In the genomic region with DNA sequence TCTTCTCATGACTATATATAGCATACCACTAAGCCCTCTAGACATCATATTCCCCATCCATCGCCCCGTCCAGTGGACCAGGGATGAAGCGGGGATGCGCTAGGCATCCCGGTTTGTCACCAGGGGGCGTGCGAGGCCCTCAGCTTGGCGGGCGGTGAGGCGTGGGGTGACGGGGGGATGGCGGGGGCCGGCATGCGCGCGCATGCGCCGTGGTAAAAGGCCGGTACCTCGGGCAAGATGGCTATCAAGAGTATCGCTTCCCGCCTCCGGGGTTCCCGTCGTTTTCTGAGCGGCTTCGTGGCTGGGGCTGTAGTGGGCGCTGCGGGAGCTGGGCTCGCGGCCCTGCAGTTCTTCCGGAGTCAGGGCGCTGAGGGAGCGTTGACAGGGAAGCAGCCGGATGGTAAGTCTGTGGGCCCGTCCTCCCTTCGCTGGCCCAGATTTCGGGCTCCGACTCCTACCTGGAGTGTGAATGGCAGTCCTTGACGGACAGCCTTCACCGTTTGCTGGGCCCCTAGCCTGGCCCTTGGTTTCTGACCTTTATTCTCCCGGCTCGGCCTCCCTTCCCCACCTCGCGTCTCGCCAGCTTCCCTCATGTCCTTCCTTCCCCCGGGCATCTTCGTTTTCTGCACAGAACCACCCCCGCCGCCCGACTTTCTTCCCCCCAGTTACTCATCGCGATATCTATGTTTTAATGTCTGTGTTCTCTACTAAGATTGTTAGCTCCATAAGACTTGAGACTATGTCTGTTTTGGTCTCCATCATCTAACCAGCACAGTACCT, we compare ENCODE assay signal across 8 cellular contexts. TPM values are rescaled to one million over a fixed set of nuclear protein-coding genes. Genes with fewer than 3 reads are reported as not detected.
DNase-seq lines count a peak whose midpoint lies in the region; ATAC-seq, FAIRE-seq and TF ChIP-seq lines count a peak whose summit lies in the region.

A gene with protein sequence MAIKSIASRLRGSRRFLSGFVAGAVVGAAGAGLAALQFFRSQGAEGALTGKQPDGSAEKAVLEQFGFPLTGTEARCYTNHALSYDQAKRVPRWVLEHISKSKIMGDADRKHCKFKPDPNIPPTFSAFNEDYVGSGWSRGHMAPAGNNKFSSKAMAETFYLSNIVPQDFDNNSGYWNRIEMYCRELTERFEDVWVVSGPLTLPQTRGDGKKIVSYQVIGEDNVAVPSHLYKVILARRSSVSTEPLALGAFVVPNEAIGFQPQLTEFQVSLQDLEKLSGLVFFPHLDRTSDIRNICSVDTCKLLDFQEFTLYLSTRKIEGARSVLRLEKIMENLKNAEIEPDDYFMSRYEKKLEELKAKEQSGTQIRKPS (plus strand): TSS at position 210 of the 780 bp plus-strand sequence. CDS start 28 bp downstream, at position 238.

- H3K4me3 ChIP-seq in AG09309 (ENCODE audit: control insufficient read depth, low read depth, low read length) (peak within 1 kb of the TSS; percentile 79), WI38 (ENCODE audit: low read depth, low read length) (peak within 1 kb of the TSS; percentile 85), bronchial epithelial cell (ENCODE audit: low read depth, low read length) (peak within 1 kb of the TSS; percentile 83)

- FAIRE-seq in bronchial epithelial cell (lab: Jason Lieb, UNC): no peak

- peaks cover 2% of the 10 kb centered on the region for H3K36me3 ChIP-seq in bronchial epithelial cell (ENCODE audit: control insufficient read depth, insufficient read depth, low read length)

- DNase-seq in AG09309 (ENCODE audit: low read depth): peak; percentile 60
- DNase-seq in NCI-H2227 treated with DMSO at 0.1 percent for 48 hours (lab: John Stamatoyannopoulos, UW): peak; percentile 86
- DNase-seq in bronchial epithelial cell (ENCODE audit: low read depth): peak; percentile 78
- peak; percentile 100 for DNase-seq in iPS-NIHi7 (ENCODE audit: extremely low spot score)
- peak; percentile 67 for DNase-seq in smooth muscle cell of the brain vasculature (ENCODE audit: low read depth, low spot score)

- TF ChIP-seq CTCF in AG09309 (IDR thresholded peaks at IDR 0.05; ENCODE audit: control insufficient read depth, insufficient read depth, low read depth, low read length, missing control alignments) (peak; percentile 85), WI38 (IDR thresholded peaks at IDR 0.05; ENCODE audit: low read depth, low read length) (peak; percentile 86), bronchial epithelial cell (IDR thresholded peaks at IDR 0.05; ENCODE audit: insufficient read depth, low read length, severe bottlenecking) (peak; percentile 90)

- H3K27me3 ChIP-seq in bronchial epithelial cell (ENCODE audit: control insufficient read depth, insufficient read depth, low read length): no peaks in the 10 kb centered on the region

- ATAC-seq in GM18909 (IDR thresholded peaks at IDR 0.05; ENCODE audit: poor library complexity, unreplicated experiment) (peak; percentile 87), HG03159 (IDR thresholded peaks at IDR 0.05; ENCODE audit: unreplicated experiment) (peak; percentile 93)

RNA-seq across cellular contexts. Expression of the gene that starts here (rescaled TPM):
- 5.8 and 5.9 TPM in 2 replicates for total RNA-seq in bronchial epithelial cell

Comparison
In these comparisons a context has a peak if more than half of its experiments do, and no peak if none do; other contexts are left out.
1. Peak in every context shown above with its lines: DNase-seq, ATAC-seq and H3K4me3 ChIP-seq.